10 cellular contexts compared by ENCODE assay signal in the genomic region with DNA sequence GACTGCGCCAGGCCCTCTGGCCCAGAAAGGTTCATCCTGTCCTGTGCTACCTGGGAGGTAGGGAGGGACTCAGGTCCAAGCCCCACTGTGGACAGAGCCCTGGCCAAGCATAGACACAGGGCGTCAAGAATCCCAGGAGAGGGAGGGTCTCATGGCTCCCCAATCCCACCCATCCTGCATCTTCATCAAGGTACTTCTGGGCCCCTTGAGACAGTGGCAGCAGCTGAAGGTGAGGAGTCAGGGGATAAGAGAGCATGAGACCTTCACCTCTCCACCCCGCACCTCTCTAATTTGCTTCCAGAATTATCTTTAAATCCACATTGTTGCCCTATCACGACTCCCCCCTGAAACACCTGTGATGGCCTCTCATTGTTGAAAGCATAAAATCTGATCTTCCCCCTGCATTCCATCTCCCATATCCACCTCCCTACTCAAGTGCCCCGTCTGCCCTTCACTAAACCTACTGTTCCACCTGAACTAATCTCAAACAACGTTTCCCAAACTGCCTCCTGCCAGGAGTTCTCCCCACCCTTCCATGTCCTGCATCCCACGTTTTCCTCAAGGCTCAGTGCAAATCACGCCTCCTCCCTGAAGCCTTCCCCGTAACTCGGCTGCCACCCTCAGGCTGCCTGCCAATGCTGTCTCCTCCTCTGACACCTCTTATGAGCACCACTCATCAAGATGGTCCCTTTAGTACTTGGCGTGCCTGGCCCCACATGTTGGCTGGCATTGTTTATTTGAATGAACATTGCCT. TPM values are rescaled to one million over a fixed set of nuclear protein-coding genes. Genes with fewer than 3 reads are reported as not detected.
DNase-seq lines count a peak whose midpoint lies in the region; ATAC-seq, FAIRE-seq and TF ChIP-seq lines count a peak whose summit lies in the region.
"Had no signal": no experiment of that assay in that cellular context is flagged by ENCODE, and none has a peak within 500 bp of the region (broad histone marks: within the 10 kb centered on the region; RNA-seq: fewer than 3 reads in every experiment).

No MANE protein-coding gene starts in this region.

- no CpG with 5 or more reads among the region's 11 CpGs for WGBS in iPS DF 6.9 (ENCODE audit: insufficient coverage, insufficient read length)

- H3K27ac ChIP-seq in iPS DF 6.9 (ENCODE audit: low read length): no peak overlapping the region
- H3K27ac ChIP-seq: C4-2B had no signal

- H3K4me3 Mint-ChIP-seq in type B pancreatic cell: peak overlapping the region; percentile 54

- no peaks in the 10 kb centered on the region for H3K36me3 Mint-ChIP-seq in type B pancreatic cell

- H3K9me3 ChIP-seq in iPS DF 6.9 (ENCODE audit: control insufficient read depth, insufficient read depth, low read length): no peaks in the 10 kb centered on the region
- H3K9me3 ChIP-seq: MG63 had no signal

- peaks cover 46% of the 10 kb centered on the region for H3K4me1 Mint-ChIP-seq in type B pancreatic cell (ENCODE audit: unreplicated experiment)

- peak overlapping the region; percentile 86 for H3K27ac Mint-ChIP-seq in type B pancreatic cell

- no peaks in the 10 kb centered on the region for H3K9me3 Mint-ChIP-seq in type B pancreatic cell

- H3K4me1 ChIP-seq in iPS DF 6.9 (ENCODE audit: control insufficient read depth, insufficient read depth, low read length): peaks cover 5% of the 10 kb centered on the region

- H3K27me3 Mint-ChIP-seq in type B pancreatic cell: no peaks in the 10 kb centered on the region

- no peak for TF ChIP-seq POLR2A in H54 (IDR thresholded peaks at IDR 0.05; ENCODE audit: low read depth, low read length)

- H3K4me3 ChIP-seq in iPS DF 6.9 (ENCODE audit: low read length): no peak overlapping the region
- H3K4me3 ChIP-seq: MG63 had no signal

- intact Hi-C loops in Right ventricle myocardium inferior (cut with DNase I): loop anchor here (10.0 kb wide), 1 partner anchor 391 kb away; no protein-coding TSS in a partner anchor
- intact Hi-C loops in cardiac septum (cut with DNase I): no loop called here

- no peak for DNase-seq in Right ventricle myocardium inferior (ENCODE audit: missing footprints)
- DNase-seq in cardiac septum (ENCODE audit: low spot score): no peak
- DNase-seq in SHP77 treated with DMSO at 0.1 percent for 48 hours (lab: John Stamatoyannopoulos, UW): peak; percentile 21
- DNase-seq in iPS DF 6.9 (ENCODE audit: low read depth, low spot score): peak; percentile 43
- DNase-seq in type B pancreatic cell (ENCODE audit: extremely low spot score, unreplicated experiment): no peak
- no peak for DNase-seq in H54 (ENCODE audit: insufficient read length, low spot score)

- no peaks in the 10 kb centered on the region for H3K36me3 ChIP-seq in iPS DF 6.9 (ENCODE audit: control insufficient read depth, insufficient read depth, low read length)
- H3K36me3 ChIP-seq: MG63 had no signal

- ATAC-seq in Right ventricle myocardium inferior: peak; percentile 38
- no peak for ATAC-seq in GM21529 (IDR thresholded peaks at IDR 0.05; ENCODE audit: unreplicated experiment)
- ATAC-seq in HG03457 (IDR thresholded peaks at IDR 0.05; ENCODE audit: unreplicated experiment): no peak

- no peaks in the 10 kb centered on the region for H3K27me3 ChIP-seq in iPS DF 6.9 (ENCODE audit: control insufficient read depth, insufficient read depth, low read length)
- H3K27me3 ChIP-seq: MG63 had no signal

- no peak for FAIRE-seq in H54 (lab: Jason Lieb, UNC)

- TF ChIP-seq CTCF in type B pancreatic cell (conservative IDR thresholded peaks at IDR 0.05): no peak

RNA-seq across cellular contexts. Expression of a gene that starts 27.1 kb away (rescaled TPM):
- total RNA-seq in Right ventricle myocardium inferior (6.6 TPM), cardiac septum (10.7 TPM), type B pancreatic cell (ENCODE audit: low replicate concordance) (480 and 1,293 TPM in 2 replicates)

RNA-seq across cellular contexts. Expression of a gene that starts 30.3 kb away (rescaled TPM):
- total RNA-seq in Right ventricle myocardium inferior (416 TPM), cardiac septum (324 TPM), type B pancreatic cell (ENCODE audit: low replicate concordance) (450 and 521 TPM in 2 replicates)

Comparison
In these comparisons a context has a peak if more than half of its experiments do, and no peak if none do; other contexts are left out.
1. DNase-seq: peak in SHP77 treated with DMSO at 0.1 percent for 48 hours (single experiment) and iPS DF 6.9 (single experiment); none in Right ventricle myocardium inferior (single experiment), cardiac septum (single experiment), type B pancreatic cell (single experiment) and H54 (single experiment).
2. RNA of a gene that starts 27.1 kb away (total RNA-seq): 480 to 1,293 TPM in type B pancreatic cell; 10.7 TPM in cardiac septum (single experiment) and 6.6 TPM in Right ventricle myocardium inferior (single experiment); every median in the first group is over 10 times any median in the second.